In the genomic region with DNA sequence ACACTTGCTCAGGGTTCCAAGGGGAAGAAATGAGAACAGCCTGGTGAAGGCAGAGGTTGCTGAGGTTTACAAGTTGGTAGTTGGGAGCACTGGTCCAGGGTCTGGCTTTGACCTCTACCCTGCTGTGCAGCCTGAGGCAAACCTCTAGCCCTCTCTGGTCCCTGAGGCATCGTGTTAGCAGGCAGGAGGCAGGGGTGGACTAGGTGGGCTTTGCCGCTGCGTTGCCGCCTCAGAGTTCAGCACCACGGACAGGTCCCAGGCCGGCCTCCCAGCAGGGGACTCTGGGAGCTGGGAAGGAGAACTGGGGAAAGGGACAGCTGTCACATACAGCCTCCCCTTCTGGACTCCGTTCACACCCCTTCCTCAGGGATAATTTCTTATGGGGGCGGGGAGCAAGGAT, we compare ENCODE assay signal across 9 cellular contexts. TPM values are rescaled to one million over a fixed set of nuclear protein-coding genes. Genes with fewer than 3 reads are reported as not detected.
DNase-seq lines count a peak whose midpoint lies in the region; ATAC-seq and TF ChIP-seq lines count a peak whose summit lies in the region.
"Had no signal": no experiment of that assay in that cellular context is flagged by ENCODE, and none has a peak within 500 bp of the region (broad histone marks: within the 10 kb centered on the region; RNA-seq: fewer than 3 reads in every experiment).

No MANE protein-coding gene starts in this region.

- intact Hi-C loops in spleen (cut with DNase I; ENCODE audit: low total_unique reads) (no loop called here), esophagus squamous epithelium (cut with DNase I) (no loop called here)

- no peaks in the 10 kb centered on the region for H3K36me3 Mint-ChIP-seq in activated naive CD8-positive, alpha-beta T cell treated with anti-CD3 and anti-CD28 coated beads, Interleukin-2, amount 10 ng/mL, durations not matched to agents 7 days and 5 days

- H3K4me1 ChIP-seq in spleen = no peaks in the 10 kb centered on the region
- no peaks in the 10 kb centered on the region for H3K4me1 ChIP-seq in esophagus squamous epithelium

- H3K4me3 ChIP-seq in spleen (no peak overlapping the region), esophagus squamous epithelium (no peak overlapping the region)

- H3K27ac Mint-ChIP-seq in activated naive CD8-positive, alpha-beta T cell treated with anti-CD3 and anti-CD28 coated beads, Interleukin-2, amount 10 ng/mL, durations not matched to agents 7 days and 5 days = no peak overlapping the region
- H3K27ac Mint-ChIP-seq: activated B cell treated with CpG ODN at 0.5 μM for 24 hours had no signal

- no peaks in the 10 kb centered on the region for H3K9me3 Mint-ChIP-seq in activated naive CD8-positive, alpha-beta T cell treated with anti-CD3 and anti-CD28 coated beads, Interleukin-2, amount 10 ng/mL, durations not matched to agents 7 days and 5 days

- POLR2A ChIA-PET in activated naive CD8-positive, alpha-beta T cell treated with anti-CD3 and anti-CD28 coated beads, Interleukin-2, amount 10 ng/mL, durations not matched to agents 7 days and 5 days (lab: Charles Lee) = no interaction called here

- H3K4me3 Mint-ChIP-seq in activated naive CD8-positive, alpha-beta T cell treated with anti-CD3 and anti-CD28 coated beads, Interleukin-2, amount 10 ng/mL, durations not matched to agents 7 days and 5 days = no peak overlapping the region
- H3K4me3 Mint-ChIP-seq: activated B cell treated with CpG ODN at 0.5 μM for 24 hours had no signal

- peak; percentile 36 for ATAC-seq in activated naive CD8-positive, alpha-beta T cell treated with anti-CD3 and anti-CD28 coated beads, Interleukin-2, amount 10 ng/mL, durations not matched to agents 7 days and 5 days (ENCODE audit: low read depth)

- no peak for TF ChIP-seq POLR2A in spleen (IDR thresholded peaks at IDR 0.05)
- no peak for TF ChIP-seq POLR2A in esophagus squamous epithelium (IDR thresholded peaks at IDR 0.05)

- H3K9me3 ChIP-seq in spleen = peaks cover 0 to 6% (median 0%) of the 10 kb centered on the region in 8 donors
- no peaks in the 10 kb centered on the region for H3K9me3 ChIP-seq in esophagus squamous epithelium

- H3K36me3 ChIP-seq in spleen = no peaks in the 10 kb centered on the region
- H3K36me3 ChIP-seq in esophagus squamous epithelium = no peaks in the 10 kb centered on the region

- peak; percentile 59 for DNase-seq in Caki2 (ENCODE audit: low read depth)
- peak; percentile 46 to 62 for DNase-seq in Kasumi-1 (lab: John Stamatoyannopoulos, UW)
- peak; percentile 70 for DNase-seq in activated naive CD8-positive, alpha-beta T cell treated with anti-CD3 and anti-CD28 coated beads, Interleukin-2, amount 10 ng/mL, durations not matched to agents 7 days and 5 days
- DNase-seq in left kidney (ENCODE audit: low read depth, low spot score) = peak; percentile 92
- DNase-seq in DMS79 (lab: John Stamatoyannopoulos, UW) = no peak
- no peak for DNase-seq in NCI-H510A (lab: John Stamatoyannopoulos, UW)
- no peak for DNase-seq in spleen
- no peak for DNase-seq in esophagus squamous epithelium (lab: John Stamatoyannopoulos, UW)
- DNase-seq: activated B cell treated with CpG ODN at 0.5 μM for 24 hours had no signal

- in situ Hi-C loops in Caki2 (cut with HindIII; ENCODE audit: low pct_unique_long_range_greater_than_20kb, low sequenced_read_pairs) = no loop called here

- H3K4me1 Mint-ChIP-seq in activated naive CD8-positive, alpha-beta T cell treated with anti-CD3 and anti-CD28 coated beads, Interleukin-2, amount 10 ng/mL, durations not matched to agents 7 days and 5 days = no peaks in the 10 kb centered on the region
- H3K4me1 Mint-ChIP-seq: activated B cell treated with CpG ODN at 0.5 μM for 24 hours had no signal

- H3K27me3 ChIP-seq in spleen (replicated peaks in 1 of 7) (peaks cover 0 to 93% (median 48%) of the 10 kb centered on the region in 7 donors), esophagus squamous epithelium (peaks cover 0 to 90% (median 13%) of the 10 kb centered on the region in 4 donors)

- H3K27ac ChIP-seq in spleen = no peak overlapping the region
- H3K27ac ChIP-seq in esophagus squamous epithelium = no peak overlapping the region

- H3K27me3 Mint-ChIP-seq in activated naive CD8-positive, alpha-beta T cell treated with anti-CD3 and anti-CD28 coated beads, Interleukin-2, amount 10 ng/mL, durations not matched to agents 7 days and 5 days = peaks cover 44% of the 10 kb centered on the region

- TF ChIP-seq CTCF in spleen (IDR thresholded peaks at IDR 0.05 in 8 of 11, conservative IDR thresholded peaks at IDR 0.05 in 3 of 11) (no peak), esophagus squamous epithelium (IDR thresholded peaks at IDR 0.05) (no peak)

- WGBS in spleen, 5 donors = 0 to 10% (median 4%) methylated on average over 2 to 8 of the region's 8 CpGs
- WGBS in esophagus squamous epithelium, 2 donors = 3% methylated on average over 8 of the region's 8 CpGs; no CpG with 5 or more reads in 1 of the 2 donors

RNA-seq across cellular contexts. Expression of a gene that starts 3.1 kb away (rescaled TPM):
- not detected in 2 replicates for total RNA-seq in Caki2 (2014; rRNA removed; shearing (Covaris generic); ENCODE audit: low replicate concordance)
- not detected for total RNA-seq in activated naive CD8-positive, alpha-beta T cell treated with anti-CD3 and anti-CD28 coated beads, Interleukin-2, amount 10 ng/mL, durations not matched to agents 7 days and 5 days
- total RNA-seq in spleen = under 1 TPM in 1 of 7 donors, not detected in 6; 0.17 TPM
- polyA plus RNA-seq in spleen = not detected
- not detected for total RNA-seq in esophagus squamous epithelium
- total RNA-seq: activated B cell treated with CpG ODN at 0.5 μM for 24 hours had no signal

RNA-seq across cellular contexts. Expression of a gene that starts 11.7 kb away (rescaled TPM):
- total RNA-seq in Caki2 (2014; rRNA removed; shearing (Covaris generic); ENCODE audit: low replicate concordance) = 59.3 and 78.3 TPM in 2 replicates
- total RNA-seq in activated naive CD8-positive, alpha-beta T cell treated with anti-CD3 and anti-CD28 coated beads, Interleukin-2, amount 10 ng/mL, durations not matched to agents 7 days and 5 days = 10 to 100 TPM; 29.1 to 32.9 TPM
- total RNA-seq in spleen (10 to 100 TPM in 6 of 7 donors, 1 to 10 TPM in 1; 9.9 to 15.5 (median 13.8) TPM), esophagus squamous epithelium (10 to 100 TPM in 3 of 4 donors, 1 to 10 TPM in 1; 8.8 to 22.9 (median 13.0) TPM)
- polyA plus RNA-seq in spleen = 10 to 100 TPM; 24.2 to 27.9 (median 25.8) TPM

RNA-seq across cellular contexts. Expression of a gene that starts 22.8 kb away (rescaled TPM):
- 81.8 and 96.2 TPM in 2 replicates for total RNA-seq in Caki2 (2014; rRNA removed; shearing (Covaris generic); ENCODE audit: low replicate concordance)
- total RNA-seq in activated naive CD8-positive, alpha-beta T cell treated with anti-CD3 and anti-CD28 coated beads, Interleukin-2, amount 10 ng/mL, durations not matched to agents 7 days and 5 days = 10 to 100 TPM; 87.0 to 94.4 TPM
- total RNA-seq in spleen (10 to 100 TPM; 47.4 to 78.4 (median 72.6) TPM), esophagus squamous epithelium (10 to 100 TPM; 25.2 to 48.0 (median 32.1) TPM)
- 100 to 1,000 TPM; 122 to 139 (median 131) TPM for polyA plus RNA-seq in spleen

RNA-seq across cellular contexts. Expression of a gene that starts 22.9 kb away (rescaled TPM):
- 32.9 and 47.2 TPM in 2 replicates for total RNA-seq in Caki2 (2014; rRNA removed; shearing (Covaris generic); ENCODE audit: low replicate concordance)
- 10 to 100 TPM; 31.9 to 32.4 TPM for total RNA-seq in activated naive CD8-positive, alpha-beta T cell treated with anti-CD3 and anti-CD28 coated beads, Interleukin-2, amount 10 ng/mL, durations not matched to agents 7 days and 5 days
- total RNA-seq in spleen (10 to 100 TPM; 14.0 to 52.1 (median 26.0) TPM), esophagus squamous epithelium (10 to 100 TPM in 3 of 4 donors, 1 to 10 TPM in 1; 8.8 to 15.4 (median 10.9) TPM)
- polyA plus RNA-seq in spleen = 10 to 100 TPM; 20.5 to 38.8 (median 26.5) TPM

RNA-seq across cellular contexts. Expression of a gene that starts 44.8 kb away (rescaled TPM):
- total RNA-seq in Caki2 (2014; rRNA removed; shearing (Covaris generic); ENCODE audit: low replicate concordance) = 2.6 TPM in 1 of 2 replicates, not detected in the other
- 1 to 10 TPM; 5.2 TPM for total RNA-seq in activated naive CD8-positive, alpha-beta T cell treated with anti-CD3 and anti-CD28 coated beads, Interleukin-2, amount 10 ng/mL, durations not matched to agents 7 days and 5 days
- total RNA-seq in spleen (1 to 10 TPM; 2.6 to 7.8 (median 3.6) TPM), esophagus squamous epithelium (under 1 TPM in 1 of 4 donors, not detected in 3; 0.70 TPM)
- polyA plus RNA-seq in spleen = 10 to 100 TPM in 1 of 3 donors, 1 to 10 TPM in 2; 2.2 to 15.5 (median 2.7) TPM

Comparison
In these comparisons a context has a peak if more than half of its experiments do, and no peak if none do; other contexts are left out.
1. DNase-seq: peak in Caki2 (single experiment), Kasumi-1 (2 of 2), activated naive CD8-positive, alpha-beta T cell treated with anti-CD3 and anti-CD28 coated beads, Interleukin-2, amount 10 ng/mL, durations not matched to agents 7 days and 5 days (single experiment) and left kidney (single experiment); none in DMS79 (single experiment), NCI-H510A (single experiment), spleen (single experiment) and esophagus squamous epithelium (single experiment).